Comparison of ENCODE assay signal across 1 cellular context in the genomic region with DNA sequence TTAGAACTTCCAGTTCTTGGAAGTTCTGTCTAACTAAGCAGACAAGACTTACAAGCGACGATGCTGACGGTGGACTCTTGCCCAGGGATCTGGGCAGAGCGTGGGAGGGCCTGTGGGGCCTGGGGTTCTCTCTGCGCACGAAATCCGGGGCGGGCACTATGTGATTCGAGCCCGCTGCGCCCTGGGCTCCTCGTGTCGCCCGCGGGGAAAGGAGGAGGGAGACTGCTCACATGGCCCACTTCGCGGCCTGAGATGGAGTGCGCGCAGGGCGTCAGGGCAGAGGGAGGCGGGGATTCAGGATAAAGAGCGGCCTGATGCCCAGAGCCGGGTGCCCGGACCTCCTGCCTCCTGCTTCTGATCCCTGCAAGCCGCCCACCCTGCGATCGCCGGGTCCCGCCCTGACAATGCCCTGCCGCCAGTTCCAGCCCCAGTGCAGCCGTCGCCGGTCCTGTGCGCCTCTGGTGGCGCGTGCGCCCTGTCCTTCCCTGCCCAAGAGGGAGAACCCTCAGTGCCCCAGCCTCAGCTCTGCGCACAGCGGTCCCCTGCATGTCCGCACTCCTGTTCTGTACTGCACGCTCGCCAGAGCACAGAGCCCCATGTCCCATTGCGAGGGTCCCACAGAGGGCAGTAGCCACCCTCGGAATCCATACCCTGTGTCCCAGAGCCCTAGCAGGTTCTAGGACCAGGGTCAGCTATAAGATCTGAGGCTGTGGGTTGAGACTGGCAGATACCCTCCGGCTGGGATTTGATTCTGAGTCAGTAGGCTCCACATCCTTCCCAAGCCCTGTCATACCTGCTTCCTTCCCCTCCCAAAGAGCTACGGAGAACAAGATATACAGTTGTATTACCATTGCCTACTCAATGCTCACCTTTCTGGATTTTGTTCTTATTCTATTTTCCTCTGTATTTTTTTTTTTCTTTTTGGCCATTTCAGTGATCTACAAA.
TF ChIP-seq lines count a peak whose summit lies in the region.

No MANE protein-coding gene starts in this region.

TF ChIP-seq in H1, 55 proteins besides CTCF, POLR2A, EP300 and RAD21 (continued from another document):
- TF ChIP-seq, protein P1, sequence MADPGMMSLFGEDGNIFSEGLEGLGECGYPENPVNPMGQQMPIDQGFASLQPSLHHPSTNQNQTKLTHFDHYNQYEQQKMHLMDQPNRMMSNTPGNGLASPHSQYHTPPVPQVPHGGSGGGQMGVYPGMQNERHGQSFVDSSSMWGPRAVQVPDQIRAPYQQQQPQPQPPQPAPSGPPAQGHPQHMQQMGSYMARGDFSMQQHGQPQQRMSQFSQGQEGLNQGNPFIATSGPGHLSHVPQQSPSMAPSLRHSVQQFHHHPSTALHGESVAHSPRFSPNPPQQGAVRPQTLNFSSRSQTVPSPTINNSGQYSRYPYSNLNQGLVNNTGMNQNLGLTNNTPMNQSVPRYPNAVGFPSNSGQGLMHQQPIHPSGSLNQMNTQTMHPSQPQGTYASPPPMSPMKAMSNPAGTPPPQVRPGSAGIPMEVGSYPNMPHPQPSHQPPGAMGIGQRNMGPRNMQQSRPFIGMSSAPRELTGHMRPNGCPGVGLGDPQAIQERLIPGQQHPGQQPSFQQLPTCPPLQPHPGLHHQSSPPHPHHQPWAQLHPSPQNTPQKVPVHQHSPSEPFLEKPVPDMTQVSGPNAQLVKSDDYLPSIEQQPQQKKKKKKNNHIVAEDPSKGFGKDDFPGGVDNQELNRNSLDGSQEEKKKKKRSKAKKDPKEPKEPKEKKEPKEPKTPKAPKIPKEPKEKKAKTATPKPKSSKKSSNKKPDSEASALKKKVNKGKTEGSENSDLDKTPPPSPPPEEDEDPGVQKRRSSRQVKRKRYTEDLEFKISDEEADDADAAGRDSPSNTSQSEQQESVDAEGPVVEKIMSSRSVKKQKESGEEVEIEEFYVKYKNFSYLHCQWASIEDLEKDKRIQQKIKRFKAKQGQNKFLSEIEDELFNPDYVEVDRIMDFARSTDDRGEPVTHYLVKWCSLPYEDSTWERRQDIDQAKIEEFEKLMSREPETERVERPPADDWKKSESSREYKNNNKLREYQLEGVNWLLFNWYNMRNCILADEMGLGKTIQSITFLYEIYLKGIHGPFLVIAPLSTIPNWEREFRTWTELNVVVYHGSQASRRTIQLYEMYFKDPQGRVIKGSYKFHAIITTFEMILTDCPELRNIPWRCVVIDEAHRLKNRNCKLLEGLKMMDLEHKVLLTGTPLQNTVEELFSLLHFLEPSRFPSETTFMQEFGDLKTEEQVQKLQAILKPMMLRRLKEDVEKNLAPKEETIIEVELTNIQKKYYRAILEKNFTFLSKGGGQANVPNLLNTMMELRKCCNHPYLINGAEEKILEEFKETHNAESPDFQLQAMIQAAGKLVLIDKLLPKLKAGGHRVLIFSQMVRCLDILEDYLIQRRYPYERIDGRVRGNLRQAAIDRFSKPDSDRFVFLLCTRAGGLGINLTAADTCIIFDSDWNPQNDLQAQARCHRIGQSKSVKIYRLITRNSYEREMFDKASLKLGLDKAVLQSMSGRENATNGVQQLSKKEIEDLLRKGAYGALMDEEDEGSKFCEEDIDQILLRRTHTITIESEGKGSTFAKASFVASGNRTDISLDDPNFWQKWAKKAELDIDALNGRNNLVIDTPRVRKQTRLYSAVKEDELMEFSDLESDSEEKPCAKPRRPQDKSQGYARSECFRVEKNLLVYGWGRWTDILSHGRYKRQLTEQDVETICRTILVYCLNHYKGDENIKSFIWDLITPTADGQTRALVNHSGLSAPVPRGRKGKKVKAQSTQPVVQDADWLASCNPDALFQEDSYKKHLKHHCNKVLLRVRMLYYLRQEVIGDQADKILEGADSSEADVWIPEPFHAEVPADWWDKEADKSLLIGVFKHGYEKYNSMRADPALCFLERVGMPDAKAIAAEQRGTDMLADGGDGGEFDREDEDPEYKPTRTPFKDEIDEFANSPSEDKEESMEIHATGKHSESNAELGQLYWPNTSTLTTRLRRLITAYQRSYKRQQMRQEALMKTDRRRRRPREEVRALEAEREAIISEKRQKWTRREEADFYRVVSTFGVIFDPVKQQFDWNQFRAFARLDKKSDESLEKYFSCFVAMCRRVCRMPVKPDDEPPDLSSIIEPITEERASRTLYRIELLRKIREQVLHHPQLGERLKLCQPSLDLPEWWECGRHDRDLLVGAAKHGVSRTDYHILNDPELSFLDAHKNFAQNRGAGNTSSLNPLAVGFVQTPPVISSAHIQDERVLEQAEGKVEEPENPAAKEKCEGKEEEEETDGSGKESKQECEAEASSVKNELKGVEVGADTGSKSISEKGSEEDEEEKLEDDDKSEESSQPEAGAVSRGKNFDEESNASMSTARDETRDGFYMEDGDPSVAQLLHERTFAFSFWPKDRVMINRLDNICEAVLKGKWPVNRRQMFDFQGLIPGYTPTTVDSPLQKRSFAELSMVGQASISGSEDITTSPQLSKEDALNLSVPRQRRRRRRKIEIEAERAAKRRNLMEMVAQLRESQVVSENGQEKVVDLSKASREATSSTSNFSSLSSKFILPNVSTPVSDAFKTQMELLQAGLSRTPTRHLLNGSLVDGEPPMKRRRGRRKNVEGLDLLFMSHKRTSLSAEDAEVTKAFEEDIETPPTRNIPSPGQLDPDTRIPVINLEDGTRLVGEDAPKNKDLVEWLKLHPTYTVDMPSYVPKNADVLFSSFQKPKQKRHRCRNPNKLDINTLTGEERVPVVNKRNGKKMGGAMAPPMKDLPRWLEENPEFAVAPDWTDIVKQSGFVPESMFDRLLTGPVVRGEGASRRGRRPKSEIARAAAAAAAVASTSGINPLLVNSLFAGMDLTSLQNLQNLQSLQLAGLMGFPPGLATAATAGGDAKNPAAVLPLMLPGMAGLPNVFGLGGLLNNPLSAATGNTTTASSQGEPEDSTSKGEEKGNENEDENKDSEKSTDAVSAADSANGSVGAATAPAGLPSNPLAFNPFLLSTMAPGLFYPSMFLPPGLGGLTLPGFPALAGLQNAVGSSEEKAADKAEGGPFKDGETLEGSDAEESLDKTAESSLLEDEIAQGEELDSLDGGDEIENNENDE (IDR thresholded peaks at IDR 0.05; ENCODE audit: insufficient replicate concordance, low read length), result no peak
- peak; percentile 28; the same call in 1 of the 2 replicates for TF ChIP-seq SUZ12 (IDR thresholded peaks at IDR 0.05; ENCODE audit: low read length)
- TF ChIP-seq PHF8 (conservative IDR thresholded peaks at IDR 0.05; ENCODE audit: low read depth, low read length), result 0 out of 2 replicates have a peak, but pooled peaks have one; percentile 39
- TF ChIP-seq RFX5 (IDR thresholded peaks at IDR 0.05; ENCODE audit: borderline replicate concordance, low read depth, low read length), result no peak
- TF ChIP-seq CHD1 (IDR thresholded peaks at IDR 0.05; ENCODE audit: low read depth, low read length), result no peak
- no peak for TF ChIP-seq RXRA (IDR thresholded peaks at IDR 0.05; ENCODE audit: insufficient read depth, low read depth, low read length)
- TF ChIP-seq NANOG (IDR thresholded peaks at IDR 0.05; ENCODE audit: insufficient read depth, low read depth, low read length, poor library complexity, severe bottlenecking), result no peak
- no peak for TF ChIP-seq TBP (IDR thresholded peaks at IDR 0.05; ENCODE audit: low read depth, low read length)
- no peak for TF ChIP-seq TAF7 (optimal IDR thresholded peaks at IDR 0.05; ENCODE audit: borderline replicate concordance, low read depth, low read length)
- TF ChIP-seq, protein P2, sequence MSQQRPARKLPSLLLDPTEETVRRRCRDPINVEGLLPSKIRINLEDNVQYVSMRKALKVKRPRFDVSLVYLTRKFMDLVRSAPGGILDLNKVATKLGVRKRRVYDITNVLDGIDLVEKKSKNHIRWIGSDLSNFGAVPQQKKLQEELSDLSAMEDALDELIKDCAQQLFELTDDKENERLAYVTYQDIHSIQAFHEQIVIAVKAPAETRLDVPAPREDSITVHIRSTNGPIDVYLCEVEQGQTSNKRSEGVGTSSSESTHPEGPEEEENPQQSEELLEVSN (IDR thresholded peaks at IDR 0.05), result peak; percentile 96
- no peak for TF ChIP-seq CEBPB (IDR thresholded peaks at IDR 0.05; ENCODE audit: low read depth, low read length)
- TF ChIP-seq CHD2 (IDR thresholded peaks at IDR 0.05; ENCODE audit: low read length), result no peak
- TF ChIP-seq CREB1 (IDR thresholded peaks at IDR 0.05), result no peak
- TF ChIP-seq KDM1A (IDR thresholded peaks at IDR 0.05; ENCODE audit: borderline replicate concordance, low read length), result no peak
- TF ChIP-seq SIN3A (conservative IDR thresholded peaks at IDR 0.05 in 1 of 2, IDR thresholded peaks at IDR 0.05 in 1 of 2; ENCODE audit: low read depth in 1 of 2, low read length in 2 of 2), result no peak
- no peak for TF ChIP-seq POU5F1 (IDR thresholded peaks at IDR 0.05; ENCODE audit: low read depth, low read length)
- TF ChIP-seq NRF1 (IDR thresholded peaks at IDR 0.05; ENCODE audit: low read depth, low read length), result no peak
- no peak for TF ChIP-seq SIX5 (IDR thresholded peaks at IDR 0.05; ENCODE audit: low read depth, low read length)
- TF ChIP-seq, protein P3, sequence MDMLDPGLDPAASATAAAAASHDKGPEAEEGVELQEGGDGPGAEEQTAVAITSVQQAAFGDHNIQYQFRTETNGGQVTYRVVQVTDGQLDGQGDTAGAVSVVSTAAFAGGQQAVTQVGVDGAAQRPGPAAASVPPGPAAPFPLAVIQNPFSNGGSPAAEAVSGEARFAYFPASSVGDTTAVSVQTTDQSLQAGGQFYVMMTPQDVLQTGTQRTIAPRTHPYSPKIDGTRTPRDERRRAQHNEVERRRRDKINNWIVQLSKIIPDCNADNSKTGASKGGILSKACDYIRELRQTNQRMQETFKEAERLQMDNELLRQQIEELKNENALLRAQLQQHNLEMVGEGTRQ (IDR thresholded peaks at IDR 0.05; ENCODE audit: low read length), result no peak
- no peak for TF ChIP-seq CBX5 (IDR thresholded peaks at IDR 0.05; ENCODE audit: low read depth, low read length)
- TF ChIP-seq SIRT6 (IDR thresholded peaks at IDR 0.05; ENCODE audit: low read length), result no peak
- no peak for TF ChIP-seq ATF2 (IDR thresholded peaks at IDR 0.05; ENCODE audit: low read length)
- TF ChIP-seq TAF1 (IDR thresholded peaks at IDR 0.05; ENCODE audit: low read depth, low read length), result peak; percentile 33; the same call in 1 of the 2 replicates
- no peak for TF ChIP-seq SP1 (IDR thresholded peaks at IDR 0.05; ENCODE audit: low read depth, low read length)
- TF ChIP-seq GABPA (IDR thresholded peaks at IDR 0.05; ENCODE audit: borderline replicate concordance, insufficient read depth, low read length), result 0 out of 2 replicates have a peak, but pooled peaks have one; percentile 39
- no peak for TF ChIP-seq BACH1 (IDR thresholded peaks at IDR 0.05; ENCODE audit: low read length)
- no peak for TF ChIP-seq SP2 (IDR thresholded peaks at IDR 0.05; ENCODE audit: low read length)
- no peak for TF ChIP-seq BRCA1 (IDR thresholded peaks at IDR 0.05; ENCODE audit: low read depth, low read length)
- no peak for TF ChIP-seq MAFK (IDR thresholded peaks at IDR 0.05; ENCODE audit: low read depth, low read length)
- TF ChIP-seq JUN (IDR thresholded peaks at IDR 0.05; ENCODE audit: low read depth, low read length), result no peak
- no peak for TF ChIP-seq EGR1 (IDR thresholded peaks at IDR 0.05; ENCODE audit: borderline replicate concordance, low read depth, low read length)
- TF ChIP-seq SRF (IDR thresholded peaks at IDR 0.05; ENCODE audit: low read depth, low read length), result no peak
- TF ChIP-seq JUND (IDR thresholded peaks at IDR 0.05; ENCODE audit: low read length), result no peak
- TF ChIP-seq, protein P4, sequence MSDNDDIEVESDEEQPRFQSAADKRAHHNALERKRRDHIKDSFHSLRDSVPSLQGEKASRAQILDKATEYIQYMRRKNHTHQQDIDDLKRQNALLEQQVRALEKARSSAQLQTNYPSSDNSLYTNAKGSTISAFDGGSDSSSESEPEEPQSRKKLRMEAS (IDR thresholded peaks at IDR 0.05), result peak; percentile 84
- no peak for TF ChIP-seq FOSL1 (IDR thresholded peaks at IDR 0.05; ENCODE audit: insufficient read depth, low read depth, low read length)
- TF ChIP-seq HDAC6 (IDR thresholded peaks at IDR 0.05; ENCODE audit: low read depth, low read length), result no peak
- peak; percentile 75 for TF ChIP-seq ASH2L (IDR thresholded peaks at IDR 0.05; ENCODE audit: low read length)
